ENCODE assay signal across 15 cellular contexts in genomic region chr4:40953253-40954118, GRCh38.
DNase-seq lines count a peak whose midpoint lies in the region; ATAC-seq and TF ChIP-seq lines count a peak whose summit lies in the region.
"Had no signal": no experiment of that assay in that cellular context is flagged by ENCODE, and none has a peak within 500 bp of the region (broad histone marks: within the 10 kb centered on the region; RNA-seq: fewer than 3 reads in every experiment).

No MANE protein-coding gene starts in this region.

- DNase-seq in Right ventricle myocardium inferior (ENCODE audit: missing footprints) = no peak
- DNase-seq in cardiac septum (ENCODE audit: low spot score) = no peak
- peak in 1 of 2 donors; percentile 50 for DNase-seq in cardiac muscle cell (ENCODE audit: low read depth in 1 of 2, low spot score in 1 of 2)
- DNase-seq in pons (ENCODE audit: low spot score) = peak; percentile 84
- no peak for DNase-seq in activated T-helper 1 cell treated with anti-CD3 and anti-CD28 coated beads, Interleukin-12 subunit alpha, Interleukin-12 subunit beta, Interleukin-2, Interleukin-4 antibody, amounts not matched to agents 30 ng/mL and 10 ng/mL and 1 ng/mL, durations not matched to agents 14 hours and 24 hours and 36 hours (ENCODE audit: low spot score)
- no peak for DNase-seq in KG1 (lab: John Stamatoyannopoulos, UW)
- DNase-seq: activated CD8-positive, alpha-beta T cell treated with anti-CD3 and anti-CD28 coated beads for 36 hours; activated naive CD8-positive, alpha-beta T cell treated with anti-CD3 and anti-CD28 coated beads, Interleukin-2, amount 10 ng/mL, durations not matched to agents 7 days and 5 days; erythroblast; GDM1; H7; NCI-H69 had no signal

- peak overlapping the region; percentile 85 for H3K27ac ChIP-seq in cardiac muscle cell
- H3K27ac ChIP-seq: A549 had no signal

- intact Hi-C loops in Right ventricle myocardium inferior (cut with DNase I) = no loop called here
- intact Hi-C loops in cardiac septum (cut with DNase I) = no loop called here
- intact Hi-C loops in activated T-helper 1 cell treated with anti-CD3 and anti-CD28 coated beads, Interleukin-12 subunit alpha, Interleukin-12 subunit beta, Interleukin-2, Interleukin-4 antibody, amounts not matched to agents 30 ng/mL and 10 ng/mL and 1 ng/mL, durations not matched to agents 14 hours and 24 hours and 36 hours (cut with micrococcal nuclease) = no loop called here

- H3K27me3 Mint-ChIP-seq in activated T-helper 1 cell treated with anti-CD3 and anti-CD28 coated beads, Interleukin-12 subunit alpha, Interleukin-12 subunit beta, Interleukin-2, Interleukin-4 antibody, amounts not matched to agents 30 ng/mL and 10 ng/mL and 1 ng/mL, durations not matched to agents 14 hours and 24 hours and 36 hours (ENCODE audit: insufficient read depth) = no peaks in the 10 kb centered on the region
- H3K27me3 Mint-ChIP-seq: activated CD8-positive, alpha-beta T cell treated with anti-CD3 and anti-CD28 coated beads for 36 hours had no signal

- H3K27ac Mint-ChIP-seq in activated T-helper 1 cell treated with anti-CD3 and anti-CD28 coated beads, Interleukin-12 subunit alpha, Interleukin-12 subunit beta, Interleukin-2, Interleukin-4 antibody, amounts not matched to agents 30 ng/mL and 10 ng/mL and 1 ng/mL, durations not matched to agents 14 hours and 24 hours and 36 hours = no peak overlapping the region
- H3K27ac Mint-ChIP-seq: activated CD8-positive, alpha-beta T cell treated with anti-CD3 and anti-CD28 coated beads for 36 hours; activated naive CD8-positive, alpha-beta T cell treated with anti-CD3 and anti-CD28 coated beads, Interleukin-2, amount 10 ng/mL, durations not matched to agents 7 days and 5 days had no signal

- H3K4me1 Mint-ChIP-seq in activated T-helper 1 cell treated with anti-CD3 and anti-CD28 coated beads, Interleukin-12 subunit alpha, Interleukin-12 subunit beta, Interleukin-2, Interleukin-4 antibody, amounts not matched to agents 30 ng/mL and 10 ng/mL and 1 ng/mL, durations not matched to agents 14 hours and 24 hours and 36 hours (ENCODE audit: low read depth) = no peaks in the 10 kb centered on the region
- H3K4me1 Mint-ChIP-seq: activated naive CD8-positive, alpha-beta T cell treated with anti-CD3 and anti-CD28 coated beads, Interleukin-2, amount 10 ng/mL, durations not matched to agents 7 days and 5 days had no signal

- no peaks in the 10 kb centered on the region for H3K9me3 ChIP-seq in cardiac muscle cell (ENCODE audit: low read depth)
- H3K9me3 ChIP-seq: A549 had no signal

- H3K27me3 ChIP-seq in cardiac muscle cell = no peaks in the 10 kb centered on the region

- no peak overlapping the region for H3K4me3 Mint-ChIP-seq in activated T-helper 1 cell treated with anti-CD3 and anti-CD28 coated beads, Interleukin-12 subunit alpha, Interleukin-12 subunit beta, Interleukin-2, Interleukin-4 antibody, amounts not matched to agents 30 ng/mL and 10 ng/mL and 1 ng/mL, durations not matched to agents 14 hours and 24 hours and 36 hours
- H3K4me3 Mint-ChIP-seq: activated CD8-positive, alpha-beta T cell treated with anti-CD3 and anti-CD28 coated beads for 36 hours; activated naive CD8-positive, alpha-beta T cell treated with anti-CD3 and anti-CD28 coated beads, Interleukin-2, amount 10 ng/mL, durations not matched to agents 7 days and 5 days had no signal

- H3K9me3 Mint-ChIP-seq in activated T-helper 1 cell treated with anti-CD3 and anti-CD28 coated beads, Interleukin-12 subunit alpha, Interleukin-12 subunit beta, Interleukin-2, Interleukin-4 antibody, amounts not matched to agents 30 ng/mL and 10 ng/mL and 1 ng/mL, durations not matched to agents 14 hours and 24 hours and 36 hours = no peaks in the 10 kb centered on the region
- H3K9me3 Mint-ChIP-seq: activated CD8-positive, alpha-beta T cell treated with anti-CD3 and anti-CD28 coated beads for 36 hours; activated naive CD8-positive, alpha-beta T cell treated with anti-CD3 and anti-CD28 coated beads, Interleukin-2, amount 10 ng/mL, durations not matched to agents 7 days and 5 days had no signal

- H3K36me3 Mint-ChIP-seq in activated T-helper 1 cell treated with anti-CD3 and anti-CD28 coated beads, Interleukin-12 subunit alpha, Interleukin-12 subunit beta, Interleukin-2, Interleukin-4 antibody, amounts not matched to agents 30 ng/mL and 10 ng/mL and 1 ng/mL, durations not matched to agents 14 hours and 24 hours and 36 hours (ENCODE audit: low read depth) = no peaks in the 10 kb centered on the region
- H3K36me3 Mint-ChIP-seq: activated naive CD8-positive, alpha-beta T cell treated with anti-CD3 and anti-CD28 coated beads, Interleukin-2, amount 10 ng/mL, durations not matched to agents 7 days and 5 days had no signal

- H3K36me3 ChIP-seq in cardiac muscle cell = no peaks in the 10 kb centered on the region

- TF ChIP-seq CTCF in cardiac muscle cell (IDR thresholded peaks at IDR 0.05; ENCODE audit: low read depth, low read length) = no peak

- peaks cover 13% of the 10 kb centered on the region for H3K4me1 ChIP-seq in cardiac muscle cell (ENCODE audit: low read depth)
- H3K4me1 ChIP-seq: A549 had no signal

- peak; percentile 80 for ATAC-seq in Right ventricle myocardium inferior
- ATAC-seq in GM21717 (IDR thresholded peaks at IDR 0.05; ENCODE audit: unreplicated experiment) = no peak
- ATAC-seq in HG02763 (IDR thresholded peaks at IDR 0.05; ENCODE audit: unreplicated experiment) = no peak
- ATAC-seq: A549; activated CD8-positive, alpha-beta T cell treated with anti-CD3 and anti-CD28 coated beads for 36 hours had no signal

- H3K4me3 ChIP-seq in cardiac muscle cell = no peak overlapping the region
- H3K4me3 ChIP-seq: A549 had no signal
